In the genomic region with DNA sequence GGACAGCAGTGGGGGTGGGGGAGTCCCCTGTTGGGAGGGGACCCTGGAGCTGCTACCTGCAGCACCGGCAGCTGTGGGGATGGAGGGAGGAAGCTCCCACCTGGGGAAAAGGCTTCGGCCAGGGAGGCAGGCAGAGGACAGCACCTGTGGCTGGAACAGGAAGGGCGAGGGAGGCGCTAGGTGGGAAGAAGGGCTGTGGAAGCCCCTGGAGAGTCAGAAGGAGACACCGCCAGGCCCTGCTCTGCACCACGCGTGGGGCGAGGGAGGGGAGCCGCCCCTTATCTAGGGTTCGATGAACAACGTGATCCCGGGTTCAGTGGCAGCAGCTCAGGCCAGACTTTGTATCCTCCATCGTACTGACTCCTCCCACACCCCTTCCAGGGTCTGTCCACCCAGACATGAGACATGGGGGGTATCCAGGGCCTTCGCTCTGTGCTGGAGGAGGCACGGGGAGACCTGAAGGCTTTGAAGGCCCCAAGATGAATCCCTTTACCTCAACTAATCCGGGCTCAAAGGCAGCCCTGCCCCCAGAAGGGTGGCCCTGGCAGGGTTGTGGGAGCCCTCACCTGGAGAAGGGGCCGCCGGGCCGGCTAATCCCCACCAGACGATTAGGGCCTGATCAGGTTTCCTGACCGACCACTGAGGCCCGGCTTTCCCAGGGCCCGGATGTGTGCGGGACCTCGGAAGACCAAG, we compare ENCODE assay signal across 19 cellular contexts.
DNase-seq lines count a peak whose midpoint lies in the region; ATAC-seq, FAIRE-seq and TF ChIP-seq lines count a peak whose summit lies in the region.
"Had no signal": no experiment of that assay in that cellular context is flagged by ENCODE, and none has a peak within 500 bp of the region (broad histone marks: within the 10 kb centered on the region; RNA-seq: fewer than 3 reads in every experiment).

No MANE protein-coding gene starts in this region.

- FAIRE-seq in HepG2 (lab: Jason Lieb, UNC): no peak
- FAIRE-seq: A549, GM12878 had no signal

- in situ Hi-C loops in HepG2 (cut with HindIII; ENCODE audit: extremely low pct_ligation_motif_present, low pct_unique_long_range_greater_than_20kb): no loop called here
- in situ Hi-C loops in G401 (cut with HindIII; ENCODE audit: low sequenced_read_pairs): no loop called here

- no peak for TF ChIP-seq RAD21 in HepG2 (CRISPR knock-in tag; IDR thresholded peaks at IDR 0.05)

- H3K27ac Mint-ChIP-seq in activated naive CD4-positive, alpha-beta T cell treated with anti-CD3 and anti-CD28 coated beads, Interleukin-2, amount 10 ng/mL, durations not matched to agents 7 days and 5 days: no peak overlapping the region
- H3K27ac Mint-ChIP-seq: CD4-positive, CD25-positive, alpha-beta regulatory T cell; HFFc6 had no signal

- CTCF ChIA-PET in activated naive CD4-positive, alpha-beta T cell treated with anti-CD3 and anti-CD28 coated beads, Interleukin-2, amount 10 ng/mL, durations not matched to agents 7 days and 5 days (lab: Charles Lee): no interaction called here
- CTCF ChIA-PET in HepG2 (lab: Yijun Ruan, JAX; ENCODE audit: low intra/inter-chr PET ratio, low total read pairs): no interaction called here

- POLR2A ChIA-PET in HepG2 (lab: Yijun Ruan, JAX): no interaction called here

- no peak overlapping the region for H3K4me3 Mint-ChIP-seq in activated naive CD4-positive, alpha-beta T cell treated with anti-CD3 and anti-CD28 coated beads, Interleukin-2, amount 10 ng/mL, durations not matched to agents 7 days and 5 days
- H3K4me3 Mint-ChIP-seq: CD4-positive, CD25-positive, alpha-beta regulatory T cell; HFFc6 had no signal

- TF ChIP-seq EP300 in HepG2 (IDR thresholded peaks at IDR 0.05; ENCODE audit: low read depth in 2 of 2, low read length in 2 of 2) (no peak), HepG2 (CRISPR knock-in tag; IDR thresholded peaks at IDR 0.05; ENCODE audit: borderline replicate concordance) (no peak)

- no peaks in the 10 kb centered on the region for H3K36me3 Mint-ChIP-seq in activated naive CD4-positive, alpha-beta T cell treated with anti-CD3 and anti-CD28 coated beads, Interleukin-2, amount 10 ng/mL, durations not matched to agents 7 days and 5 days
- H3K36me3 Mint-ChIP-seq: CD4-positive, CD25-positive, alpha-beta regulatory T cell had no signal

- H3K4me1 Mint-ChIP-seq in activated naive CD4-positive, alpha-beta T cell treated with anti-CD3 and anti-CD28 coated beads, Interleukin-2, amount 10 ng/mL, durations not matched to agents 7 days and 5 days: no peaks in the 10 kb centered on the region
- H3K4me1 Mint-ChIP-seq: CD4-positive, CD25-positive, alpha-beta regulatory T cell had no signal

- WGBS in HepG2 (ENCODE audit: low lambda C conversion rate): 14% methylated on average over 15 of the region's 25 CpGs
- 87 to 93% (median 87%) methylated on average over 18 to 25 of the region's 25 CpGs for WGBS in spleen, 5 donors

- H3K4me2 ChIP-seq in HepG2 (ENCODE audit: low read depth, low read length): peak overlapping the region; percentile 59
- H3K4me2 ChIP-seq: A549, KMS-11, PC-9 had no signal

- no peak overlapping the region for H2AFZ ChIP-seq in HepG2 (ENCODE audit: low read length)
- H2AFZ ChIP-seq: GM23248, PC-9 had no signal

- no peaks in the 10 kb centered on the region for H3K36me3 ChIP-seq in RWPE2 (ENCODE audit: low read depth)
- no peaks in the 10 kb centered on the region for H3K36me3 ChIP-seq in HepG2 (replicated peaks in 1 of 2; ENCODE audit: control insufficient read depth in 1 of 2, insufficient read depth in 2 of 2, low read length in 2 of 2)
- no peaks in the 10 kb centered on the region for H3K36me3 ChIP-seq in spleen

- H3K27ac ChIP-seq in RWPE2 (ENCODE audit: poor library complexity, severe bottlenecking) (no peak overlapping the region), HepG2 (ENCODE audit: extremely low read length, insufficient read depth, low read length) (no peak overlapping the region), spleen (no peak overlapping the region)
- H3K27ac ChIP-seq: A549, GM23248, KMS-11, PC-9 had no signal

- TF ChIP-seq POLR2A in HepG2 (IDR thresholded peaks at IDR 0.05; ENCODE audit: insufficient read depth in 1 of 2, low read depth in 2 of 2, low read length in 2 of 2) (no peak), spleen (IDR thresholded peaks at IDR 0.05) (no peak)

- peaks cover 5% of the 10 kb centered on the region for H3K27me3 Mint-ChIP-seq in activated naive CD4-positive, alpha-beta T cell treated with anti-CD3 and anti-CD28 coated beads, Interleukin-2, amount 10 ng/mL, durations not matched to agents 7 days and 5 days
- H3K27me3 Mint-ChIP-seq: CD4-positive, CD25-positive, alpha-beta regulatory T cell had no signal

- H3K9ac ChIP-seq in HepG2 (ENCODE audit: insufficient read depth, low read depth, low read length): no peak overlapping the region
- H3K9ac ChIP-seq: GM23248, KMS-11 had no signal

- H3K27me3 ChIP-seq in RWPE2 (ENCODE audit: insufficient read depth, poor library complexity, severe bottlenecking) (no peaks in the 10 kb centered on the region), HepG2 (ENCODE audit: control insufficient read depth in 1 of 2, insufficient read depth in 2 of 2, low read length in 2 of 2) (peaks cover 13 to 70% of the 10 kb centered on the region in 2 experiments), spleen (replicated peaks in 1 of 7) (peaks cover 0 to 25% (median 0%) of the 10 kb centered on the region in 7 donors)

- intact Hi-C loops in HepG2 (cut with micrococcal nuclease; ENCODE audit: unreplicated experiment): no loop called here
- intact Hi-C loops in spleen (cut with DNase I; ENCODE audit: low total_unique reads): no loop called here

- no peak for ATAC-seq in RWPE2 (ENCODE audit: low read depth)
- ATAC-seq in HepG2: peak; percentile 43
- ATAC-seq in HG02885 (IDR thresholded peaks at IDR 0.05; ENCODE audit: poor library complexity, unreplicated experiment): no peak
- ATAC-seq: GM12878 had no signal

- DNase-seq in activated naive CD4-positive, alpha-beta T cell treated with anti-CD3 and anti-CD28 coated beads, Interleukin-2, amount 10 ng/mL, durations not matched to agents 7 days and 5 days: peak; percentile 10
- DNase-seq in activated naive CD4-positive, alpha-beta T cell (lab: John Stamatoyannopoulos, UW): no peak
- DNase-seq in RWPE2 (ENCODE audit: low spot score): peak; percentile 42
- no peak for DNase-seq in HepG2 (ENCODE audit: low spot score)
- peak; percentile 64 for DNase-seq in spleen
- DNase-seq in midbrain (lab: John Stamatoyannopoulos, UW): no peak
- DNase-seq in G401 (ENCODE audit: low spot score): no peak
- DNase-seq: CD4-positive, CD25-positive, alpha-beta regulatory T cell; DMS53; GM23248; HFFc6; NCI-H1092 treated with DMSO at 0.1 percent for 48 hours; NCI-H1694 treated with DMSO at 0.1 percent for 48 hours; NCI-H345; PC-9 had no signal

- H3K4me3 ChIP-seq in RWPE2 (ENCODE audit: severe bottlenecking) (no peak overlapping the region), HepG2 (replicated peaks in 1 of 3; ENCODE audit: insufficient read depth in 1 of 3, low read depth in 2 of 3, low read length in 3 of 3) (peak overlapping the region in 1 of 3 experiments; percentile 35; a peak in 1 of 6 replicates), spleen (no peak overlapping the region)
- H3K4me3 ChIP-seq: A549, GM12878, GM23248, PC-9 had no signal

- no TSS peak for BruUV-seq in HepG2 (replicated peaks; lab: Mats Ljungman, UMichigan)

- H3K9me3 ChIP-seq in RWPE2 (ENCODE audit: severe bottlenecking) (no peaks in the 10 kb centered on the region), HepG2 (ENCODE audit: low read length) (no peaks in the 10 kb centered on the region), spleen (no peaks in the 10 kb centered on the region)
- H3K9me3 ChIP-seq: A549 had no signal

- H3K4me1 ChIP-seq in RWPE2 (ENCODE audit: insufficient read depth, poor library complexity, severe bottlenecking) (no peaks in the 10 kb centered on the region), HepG2 (ENCODE audit: insufficient read depth, low read length) (peaks cover 33% of the 10 kb centered on the region), spleen (no peaks in the 10 kb centered on the region)
- H3K4me1 ChIP-seq: A549 had no signal

- no peaks in the 10 kb centered on the region for H3K9me3 Mint-ChIP-seq in activated naive CD4-positive, alpha-beta T cell treated with anti-CD3 and anti-CD28 coated beads, Interleukin-2, amount 10 ng/mL, durations not matched to agents 7 days and 5 days

- H4K20me1 ChIP-seq in HepG2 (ENCODE audit: insufficient read depth, low read length): no peaks in the 10 kb centered on the region

- no peaks in the 10 kb centered on the region for H3K79me2 ChIP-seq in HepG2 (ENCODE audit: insufficient read depth, low read length)

- TF ChIP-seq CTCF in RWPE2 (IDR thresholded peaks at IDR 0.05; ENCODE audit: poor library complexity, severe bottlenecking): no peak
- no peak for TF ChIP-seq CTCF in HepG2 (CRISPR knock-in tag; IDR thresholded peaks at IDR 0.05)
- no peak for TF ChIP-seq CTCF in spleen (IDR thresholded peaks at IDR 0.05 in 8 of 11, conservative IDR thresholded peaks at IDR 0.05 in 3 of 11)

TF ChIP-seq in HepG2, 621 proteins besides CTCF, POLR2A, EP300 and RAD21 (continues in another document):
- TF ChIP-seq REXO4 (CRISPR knock-in tag; IDR thresholded peaks at IDR 0.05; ENCODE audit: borderline replicate concordance) (no peak), ZFX (CRISPR knock-in tag; IDR thresholded peaks at IDR 0.05; ENCODE audit: low read depth) (peak; percentile 22; the same call in 1 of the 2 replicates)

Comparison
In these comparisons a context has a peak if more than half of its experiments do, and no peak if none do; other contexts are left out.
1. DNase-seq: peak in activated naive CD4-positive, alpha-beta T cell treated with anti-CD3 and anti-CD28 coated beads, Interleukin-2, amount 10 ng/mL, durations not matched to agents 7 days and 5 days (single experiment), RWPE2 (single experiment) and spleen (single experiment); none in activated naive CD4-positive, alpha-beta T cell (0 of 4), HepG2 (single experiment), midbrain (single experiment) and G401 (single experiment).